Comparison of ENCODE assay signal across 31 cellular contexts in the genomic region with DNA sequence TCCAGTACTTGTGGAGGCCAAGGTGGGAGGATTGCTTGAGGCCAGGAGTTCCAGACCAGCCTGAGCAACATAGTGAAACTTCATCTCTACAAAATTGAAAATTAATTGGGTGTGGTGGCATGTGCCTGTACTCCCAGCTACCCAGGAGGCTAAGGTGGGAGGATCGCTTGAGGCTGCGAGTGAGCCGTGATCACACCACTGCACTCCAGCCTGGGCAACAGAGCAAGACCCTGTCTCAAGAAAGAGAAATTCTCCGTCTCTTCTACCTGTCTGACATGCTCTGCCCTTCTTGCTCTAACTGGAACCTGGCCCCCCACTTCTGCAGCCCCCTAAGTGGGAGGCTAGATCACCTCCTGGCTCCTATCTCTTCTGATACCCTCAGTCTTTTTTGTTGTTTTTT. TPM values are rescaled to one million over a fixed set of nuclear protein-coding genes. Genes with fewer than 3 reads are reported as not detected.
"Had no signal": no experiment of that assay in that cellular context is flagged by ENCODE, and none has a peak within 500 bp of the region (broad histone marks: within the 10 kb centered on the region; RNA-seq: fewer than 3 reads in every experiment).

No MANE protein-coding gene starts in this region.

- H3K36me3 ChIP-seq: uterus had no signal

- H3K27ac ChIP-seq: coronary artery, dorsolateral prefrontal cortex, epithelial cell of prostate, gastrocnemius medialis, left lung, prostate gland, right atrium auricular region, suprapubic skin, transverse colon, upper lobe of right lung, uterus had no signal

- H3K27me3 ChIP-seq: dorsolateral prefrontal cortex, gastrocnemius medialis, left lung, right atrium auricular region, suprapubic skin, transverse colon, upper lobe of right lung, uterus had no signal

- H3K4me3 Mint-ChIP-seq: naive thymus-derived CD4-positive, alpha-beta T cell; nephron; stimulated activated naive CD8-positive, alpha-beta T cell treated with anti-CD3 and anti-CD28 coated beads, Interleukin-15, amount 100 ng/mL, for 72 hours had no signal

- H3K4me3 ChIP-seq: coronary artery, dorsolateral prefrontal cortex, gastrocnemius medialis, left lung, prostate gland, right atrium auricular region, smooth muscle cell, suprapubic skin, transverse colon, upper lobe of right lung, uterus had no signal

- H3K4me1 ChIP-seq: gastrocnemius medialis, prostate gland, right atrium auricular region, suprapubic skin, transverse colon, upper lobe of right lung, uterus had no signal

- H3K4me2 ChIP-seq: smooth muscle cell had no signal

- H3K27ac Mint-ChIP-seq: naive thymus-derived CD4-positive, alpha-beta T cell; nephron had no signal

- FAIRE-seq: kidney had no signal

- DNase-seq: dorsolateral prefrontal cortex; effector CD4-positive, alpha-beta T cell; foreskin fibroblast; gastrocnemius medialis; head of caudate nucleus; kidney; left lung; mesendoderm; midbrain; naive thymus-derived CD4-positive, alpha-beta T cell; nucleus accumbens; stimulated activated CD4-positive, alpha-beta T cell treated with anti-CD3 and anti-CD28 coated beads, Interleukin-12 subunit alpha, Interleukin-12 subunit beta, amount 100 ng/mL, for 4 hours; stimulated activated CD4-positive, alpha-beta T cell treated with anti-CD3 and anti-CD28 coated beads, Interleukin-1b, Interleukin-23, amount 100 ng/mL, for 48 hours; stimulated activated CD4-positive, alpha-beta T cell treated with anti-CD3 and anti-CD28 coated beads, Interleukin-4, amount 100 ng/mL, for 1 hour; stimulated activated CD8-positive, alpha-beta memory T cell treated with anti-CD3 and anti-CD28 coated beads, Interleukin-4, amount 100 ng/mL, for 48 hours; stimulated activated naive CD4-positive, alpha-beta T cell; stimulated activated naive CD8-positive, alpha-beta T cell treated with anti-CD3 and anti-CD28 coated beads, Interleukin-15, amount 100 ng/mL, for 72 hours; transverse colon; upper lobe of right lung; uterus had no signal

- H3K27me3 Mint-ChIP-seq: naive thymus-derived CD4-positive, alpha-beta T cell; stimulated activated naive CD8-positive, alpha-beta T cell treated with anti-CD3 and anti-CD28 coated beads, Interleukin-15, amount 100 ng/mL, for 72 hours had no signal

- H3K9me3 ChIP-seq: gastrocnemius medialis, left lung, prostate gland, right atrium auricular region, suprapubic skin, transverse colon, upper lobe of right lung, uterus had no signal

- ATAC-seq: esophagus mucosa; gastrocnemius medialis; left lung; naive thymus-derived CD4-positive, alpha-beta T cell; sciatic nerve; stimulated activated naive CD8-positive, alpha-beta T cell treated with anti-CD3 and anti-CD28 coated beads, Interleukin-15, amount 100 ng/mL, for 72 hours; upper lobe of right lung had no signal

- H3K9me3 Mint-ChIP-seq: nephron; stimulated activated naive CD8-positive, alpha-beta T cell treated with anti-CD3 and anti-CD28 coated beads, Interleukin-15, amount 100 ng/mL, for 72 hours had no signal

RNA-seq across cellular contexts. Expression of gene MAP4K1, which starts 8.6 kb away (rescaled TPM):
- total RNA-seq: glomerular endothelial cell, lung microvascular endothelial cell had no signal
